Comparison of ENCODE assay signal across 23 cellular contexts in genomic region chr18:4260107-4260506, GRCh38.
A peak's percentile ranks its signal among the peaks of the same experiment; 100 is the strongest.
DNase-seq lines count a peak whose midpoint lies in the region; ATAC-seq and TF ChIP-seq lines count a peak whose summit lies in the region.
"Had no signal": no experiment of that assay in that cellular context is flagged by ENCODE, and none has a peak within 500 bp of the region (broad histone marks: within the 10 kb centered on the region; RNA-seq: fewer than 3 reads in every experiment).

No MANE protein-coding gene starts in this region.

- peak; percentile 12 for DNase-seq in GM12864 (ENCODE audit: low read depth)
- no peak for DNase-seq in hepatic stellate cell (ENCODE audit: low spot score)
- DNase-seq: DMS53, EL, GF-D8, GM23248, Karpas-422, MV-4-11, NCI-H1105 treated with DMSO at 0.1 percent for 48 hours, NCI-H2029 treated with DMSO at 0.1 percent for 48 hours, NCI-H345, NCI-H524, NCI-H82, Peyer's patch, T-helper 17 cell had no signal

- ATAC-seq in GM18498 (IDR thresholded peaks at IDR 0.05; ENCODE audit: unreplicated experiment) (peak; percentile 44), GM19463 (IDR thresholded peaks at IDR 0.05; ENCODE audit: unreplicated experiment) (peak; percentile 54), HG03432 (IDR thresholded peaks at IDR 0.05; ENCODE audit: unreplicated experiment) (peak; percentile 39), HG03457 (IDR thresholded peaks at IDR 0.05; ENCODE audit: unreplicated experiment) (no peak), GM19467 (IDR thresholded peaks at IDR 0.05; ENCODE audit: unreplicated experiment) (no peak)
- ATAC-seq: A549, T-helper 17 cell had no signal

- H3K4me3 ChIP-seq in GM12864 (ENCODE audit: low read depth, low read length) = no peak overlapping the region
- H3K4me3 ChIP-seq: A549, GM23248, HAP-1, Peyer's patch, SJSA1 had no signal

- TF ChIP-seq CTCF in GM12864 (IDR thresholded peaks at IDR 0.05; ENCODE audit: low read depth, low read length, missing control alignments) = no peak

Comparison
In these comparisons a context has a peak if more than half of its experiments do, and no peak if none do; other contexts are left out.
1. ATAC-seq: peak in GM18498 (single experiment), GM19463 (single experiment) and HG03432 (single experiment); none in HG03457 (single experiment) and GM19467 (single experiment).